In the genomic region with DNA sequence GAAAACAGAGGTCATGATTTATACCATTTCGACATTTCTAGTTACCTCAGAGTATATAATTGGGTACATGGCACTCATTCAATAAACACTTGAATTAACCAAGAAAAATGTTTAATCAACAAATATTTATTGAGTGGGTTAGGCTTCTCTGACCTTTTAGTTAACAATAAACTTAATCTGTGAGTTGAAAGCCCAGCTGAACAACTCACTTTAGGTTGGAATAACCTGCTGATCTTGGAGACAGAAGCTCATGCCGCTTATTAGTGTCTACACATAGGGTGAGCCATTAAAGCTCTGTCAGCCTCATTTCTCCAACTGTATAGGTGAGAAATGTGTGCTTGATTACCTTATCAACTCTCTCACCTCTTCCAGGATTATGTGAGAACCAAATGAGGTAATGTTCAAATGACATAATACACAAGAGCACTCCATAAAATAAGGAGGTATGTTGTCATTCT, we compare ENCODE assay signal across 20 cellular contexts.
DNase-seq lines count a peak whose midpoint lies in the region; ATAC-seq, FAIRE-seq and TF ChIP-seq lines count a peak whose summit lies in the region.
"Had no signal": no experiment of that assay in that cellular context is flagged by ENCODE, and none has a peak within 500 bp of the region (broad histone marks: within the 10 kb centered on the region; RNA-seq: fewer than 3 reads in every experiment).

No MANE protein-coding gene starts in this region.

- DNase-seq in NCI-H2196 (lab: John Stamatoyannopoulos, UW; ENCODE audit: unreplicated experiment) (peak; percentile 10), NCI-H2196 treated with DMSO at 0.1 percent for 48 hours (lab: John Stamatoyannopoulos, UW; ENCODE audit: unreplicated experiment) (no peak), NCI-H2029 (lab: John Stamatoyannopoulos, UW) (peak; percentile 72), left lung (no peak), frontal cortex (ENCODE audit: low spot score in 2 of 2) (no peak), DMS79 (lab: John Stamatoyannopoulos, UW) (no peak)
- DNase-seq: CD8-positive, alpha-beta memory T cell; EL; MG63; NCI-H1092; NCI-H345; NCI-H526 treated with DMSO at 0.1 percent for 48 hours; PC-9; SJCRH30 had no signal

- H3K4me3 ChIP-seq in left lung = no peak overlapping the region
- H3K4me3 ChIP-seq: BLaER1 treated with 17β-estradiol and CSF1 and Interleukin-3, amounts not matched to agents 10 nM and 100 nM; MG63; PC-9; SJCRH30 had no signal

- intact Hi-C loops in left lung (cut with DNase I) = no loop called here

- no peak overlapping the region for H3K27ac ChIP-seq in left lung
- H3K27ac ChIP-seq: BLaER1 treated with 17β-estradiol and CSF1 and Interleukin-3, amounts not matched to agents 10 nM and 100 nM; KMS-11; PC-9; SJCRH30 had no signal

- H3K36me3 ChIP-seq in left lung = no peaks in the 10 kb centered on the region
- H3K36me3 ChIP-seq: BLaER1 treated with 17β-estradiol and CSF1 and Interleukin-3, amounts not matched to agents 10 nM and 100 nM; MG63; SJCRH30 had no signal

- no peaks in the 10 kb centered on the region for H3K27me3 ChIP-seq in left lung
- H3K27me3 ChIP-seq: BLaER1 treated with 17β-estradiol and CSF1 and Interleukin-3, amounts not matched to agents 10 nM and 100 nM; MG63; SJCRH30 had no signal

- no peaks in the 10 kb centered on the region for H3K9me3 ChIP-seq in left lung
- H3K9me3 ChIP-seq: MG63, SJCRH30 had no signal

- ATAC-seq in left lung = peak; percentile 75
- no peak for ATAC-seq in GM18867 (IDR thresholded peaks at IDR 0.05; ENCODE audit: unreplicated experiment)
- no peak for ATAC-seq in HG02885 (IDR thresholded peaks at IDR 0.05; ENCODE audit: poor library complexity, unreplicated experiment)

- FAIRE-seq in frontal cortex (lab: Jason Lieb, UNC) = no peak
- FAIRE-seq: A204.1, H1 had no signal

- TF ChIP-seq CTCF in left lung (IDR thresholded peaks at IDR 0.05) = no peak

- H3K4me1 ChIP-seq in left lung = peaks cover 0 to 5% of the 10 kb centered on the region in 2 donors
- H3K4me1 ChIP-seq: BLaER1 treated with 17β-estradiol and CSF1 and Interleukin-3, amounts not matched to agents 10 nM and 100 nM; SJCRH30 had no signal

Comparison
In these comparisons a context has a peak if more than half of its experiments do, and no peak if none do; other contexts are left out.
1. DNase-seq: peak in NCI-H2196 (single experiment) and NCI-H2029 (single experiment); none in NCI-H2196 treated with DMSO at 0.1 percent for 48 hours (single experiment), left lung (0 of 2), frontal cortex (0 of 2) and DMS79 (single experiment).